Comparison of ENCODE assay signal across 8 cellular contexts in the genomic region with DNA sequence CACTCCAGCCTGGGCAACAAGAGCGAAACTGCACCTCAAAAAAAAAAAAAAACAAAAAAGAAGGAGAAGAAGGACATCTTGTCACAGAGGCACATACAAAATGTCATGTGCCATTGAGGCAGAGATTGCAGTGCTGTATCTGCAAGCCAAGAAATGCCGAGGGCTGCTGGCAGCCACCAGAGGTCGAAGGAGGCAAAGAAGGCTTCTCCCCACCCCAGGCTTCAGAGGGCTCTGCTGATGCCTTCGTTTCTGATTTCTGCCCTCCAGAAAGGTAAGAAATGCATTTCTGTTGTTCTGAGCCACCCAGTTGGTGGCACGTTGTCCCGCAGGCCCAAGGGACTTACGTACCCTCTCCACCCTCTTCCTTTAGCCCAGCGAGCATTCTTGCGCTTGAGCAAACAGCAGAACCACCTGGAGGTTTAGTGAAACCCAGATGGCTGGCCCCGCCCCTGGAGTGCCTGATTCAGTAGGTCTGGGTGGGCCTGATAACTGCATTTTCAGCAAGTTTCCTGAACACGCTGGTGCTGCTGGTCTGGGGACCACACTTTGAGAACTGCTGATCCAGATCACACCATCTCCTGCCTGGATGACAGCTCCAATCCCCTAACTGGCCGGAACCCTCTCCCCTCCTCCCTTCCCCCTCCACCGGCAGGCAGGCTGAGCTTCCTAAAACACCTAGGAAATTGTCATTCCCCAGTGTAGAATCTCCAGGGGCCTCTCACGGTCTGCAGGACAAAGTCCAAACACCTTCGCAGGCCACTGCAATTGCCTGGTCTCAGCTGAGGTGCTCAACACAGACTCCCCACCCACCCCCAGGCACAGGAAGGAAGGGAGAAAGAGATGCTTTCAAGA. TPM values are rescaled to one million over a fixed set of nuclear protein-coding genes. Genes with fewer than 3 reads are reported as not detected.
DNase-seq lines count a peak whose midpoint lies in the region; ATAC-seq and TF ChIP-seq lines count a peak whose summit lies in the region.

No MANE protein-coding gene starts in this region.

- intact Hi-C loops in activated CD4-positive, alpha-beta T cell treated with anti-CD3 and anti-CD28 coated beads, Interleukin-2, amount 10 ng/mL, durations not matched to agents 24 days and 14 days (cut with micrococcal nuclease), result no loop called here

- no peaks in the 10 kb centered on the region for H3K27me3 ChIP-seq in hepatocyte

- WGBS in hepatocyte (ENCODE audit: low lambda C conversion rate, missing lambda C conversion rate), result 31% methylated on average over 13 of the region's 15 CpGs

- peaks cover 2% of the 10 kb centered on the region for H3K36me3 Mint-ChIP-seq in activated CD4-positive, alpha-beta T cell treated with anti-CD3 and anti-CD28 coated beads, Interleukin-2, amount 10 ng/mL, durations not matched to agents 24 days and 14 days (ENCODE audit: low read depth)

- no peaks in the 10 kb centered on the region for H3K9me3 ChIP-seq in hepatocyte (ENCODE audit: low read depth)

- H3K27ac ChIP-seq in hepatocyte, result peak overlapping the region; percentile 77

- DNase-seq in GM13977 (ENCODE audit: low spot score) (no peak), HUDEP-2 (lab: John Stamatoyannopoulos, UW; ENCODE audit: unreplicated experiment in 76 of 76) (peak in 62 of 76 experiments; percentile 14 to 79 (median 54)), hepatocyte (ENCODE audit: low spot score) (peak; percentile 88), RKO (ENCODE audit: low spot score) (no peak)
- no peak for DNase-seq in activated CD4-positive, alpha-beta T cell treated with anti-CD3 and anti-CD28 coated beads, Interleukin-2, amount 10 ng/mL, durations not matched to agents 24 days and 14 days
- DNase-seq in stimulated activated CD8-positive, alpha-beta memory T cell treated with anti-CD3 and anti-CD28 coated beads, Interleukin-4, amount 100 ng/mL, for 48 hours, result no peak
- no peak for DNase-seq in stimulated activated CD4-positive, alpha-beta T cell treated with anti-CD3 and anti-CD28 coated beads, Interleukin-1b, Interleukin-23, amount 100 ng/mL, for 48 hours

- no peaks in the 10 kb centered on the region for H4K20me1 ChIP-seq in hepatocyte (ENCODE audit: insufficient read depth, poor library complexity, severe bottlenecking)

- no peaks in the 10 kb centered on the region for H3K27me3 Mint-ChIP-seq in activated CD4-positive, alpha-beta T cell treated with anti-CD3 and anti-CD28 coated beads, Interleukin-2, amount 10 ng/mL, durations not matched to agents 24 days and 14 days

- no peaks in the 10 kb centered on the region for H3K9me2 ChIP-seq in hepatocyte (replicated peaks; ENCODE audit: insufficient read depth)

- H3K36me3 ChIP-seq in hepatocyte (replicated peaks; ENCODE audit: insufficient read depth, low read depth), result no peaks in the 10 kb centered on the region

- no peak overlapping the region for H3K27ac Mint-ChIP-seq in activated CD4-positive, alpha-beta T cell treated with anti-CD3 and anti-CD28 coated beads, Interleukin-2, amount 10 ng/mL, durations not matched to agents 24 days and 14 days

- in situ Hi-C loops in GM13977 (cut with MboI; ENCODE audit: low pct_unique_long_range_greater_than_20kb, low sequenced_read_pairs, unreplicated experiment), result no loop called here

- TF ChIP-seq CTCF in GM13977 (IDR thresholded peaks at IDR 0.05; ENCODE audit: extremely low read depth, insufficient read depth, missing control alignments), result peak; percentile 11
- TF ChIP-seq CTCF in hepatocyte (IDR thresholded peaks at IDR 0.05; ENCODE audit: poor library complexity), result no peak

- H3K79me2 ChIP-seq in hepatocyte, result no peaks in the 10 kb centered on the region

- H3K4me1 Mint-ChIP-seq in activated CD4-positive, alpha-beta T cell treated with anti-CD3 and anti-CD28 coated beads, Interleukin-2, amount 10 ng/mL, durations not matched to agents 24 days and 14 days, result peaks cover 8% of the 10 kb centered on the region

- ATAC-seq in GM21526 (IDR thresholded peaks at IDR 0.05; ENCODE audit: low FRiP score, unreplicated experiment), result peak; percentile 89

- H3K4me3 ChIP-seq in hepatocyte, result no peak overlapping the region

- H3K4me3 Mint-ChIP-seq in activated CD4-positive, alpha-beta T cell treated with anti-CD3 and anti-CD28 coated beads, Interleukin-2, amount 10 ng/mL, durations not matched to agents 24 days and 14 days, result no peak overlapping the region

- no peaks in the 10 kb centered on the region for H3K9me3 Mint-ChIP-seq in activated CD4-positive, alpha-beta T cell treated with anti-CD3 and anti-CD28 coated beads, Interleukin-2, amount 10 ng/mL, durations not matched to agents 24 days and 14 days

- H3K4me1 ChIP-seq in hepatocyte (ENCODE audit: insufficient read depth), result peaks cover 27% of the 10 kb centered on the region

- H3K4me2 ChIP-seq in hepatocyte, result peak overlapping the region; percentile 40

- H2AFZ ChIP-seq in hepatocyte, result peak overlapping the region; percentile 0

RNA-seq across cellular contexts. Expression of a gene that starts 21.1 kb away (rescaled TPM):
- 50.4 and 51.5 TPM in 2 replicates for total RNA-seq in hepatocyte
- polyA plus RNA-seq in hepatocyte, result 68.1 and 90.0 TPM in 2 replicates
- 23.8 and 25.6 TPM in 2 replicates for total RNA-seq in activated CD4-positive, alpha-beta T cell treated with anti-CD3 and anti-CD28 coated beads, Interleukin-2, amount 10 ng/mL, durations not matched to agents 24 days and 14 days

RNA-seq across cellular contexts. Expression of a gene that starts 29.6 kb away (rescaled TPM):
- 1,410 and 1,439 TPM in 2 replicates for total RNA-seq in hepatocyte
- polyA plus RNA-seq in hepatocyte, result 1,142 and 1,267 TPM in 2 replicates
- 778 and 788 TPM in 2 replicates for total RNA-seq in activated CD4-positive, alpha-beta T cell treated with anti-CD3 and anti-CD28 coated beads, Interleukin-2, amount 10 ng/mL, durations not matched to agents 24 days and 14 days

Comparison
In these comparisons a context has a peak if more than half of its experiments do, and no peak if none do; other contexts are left out.
1. DNase-seq: peak in HUDEP-2 (62 of 76) and hepatocyte (single experiment); none in GM13977 (single experiment), activated CD4-positive, alpha-beta T cell treated with anti-CD3 and anti-CD28 coated beads, Interleukin-2, amount 10 ng/mL, durations not matched to agents 24 days and 14 days (single experiment), stimulated activated CD8-positive, alpha-beta memory T cell treated with anti-CD3 and anti-CD28 coated beads, Interleukin-4, amount 100 ng/mL, for 48 hours (single experiment), stimulated activated CD4-positive, alpha-beta T cell treated with anti-CD3 and anti-CD28 coated beads, Interleukin-1b, Interleukin-23, amount 100 ng/mL, for 48 hours (single experiment) and RKO (single experiment).